7 cellular contexts compared by ENCODE assay signal in genomic region chr21:17513214-17514123, GRCh38. TPM values are rescaled to one million over a fixed set of nuclear protein-coding genes. Genes with fewer than 3 reads are reported as not detected.
DNase-seq lines count a peak whose midpoint lies in the region; ATAC-seq, FAIRE-seq and TF ChIP-seq lines count a peak whose summit lies in the region.

No MANE protein-coding gene starts in this region.

- ATAC-seq in GM18519 (IDR thresholded peaks at IDR 0.05; ENCODE audit: low FRiP score, unreplicated experiment) (peak; percentile 7), HG02973 (IDR thresholded peaks at IDR 0.05; ENCODE audit: unreplicated experiment) (peak; percentile 24), pancreas (peak; percentile 51 to 68 (median 64)), GM18873 (IDR thresholded peaks at IDR 0.05; ENCODE audit: low FRiP score, unreplicated experiment) (no peak)
- peak; percentile 49 to 53 for ATAC-seq in activated naive CD4-positive, alpha-beta T cell treated with anti-CD3 and anti-CD28 coated beads, Interleukin-2, amount 50 U/mL, for 72 hours

- H3K4me1 ChIP-seq in OCI-LY1 (ENCODE audit: insufficient read depth, low read length, severe bottlenecking) (peaks cover 11% of the 10 kb centered on the region), cardiac muscle cell (ENCODE audit: low read depth) (peaks cover 12% of the 10 kb centered on the region), pancreas (peaks cover 0 to 6% (median 0%) of the 10 kb centered on the region in 3 donors)

- intact Hi-C loops in pancreas (cut with DNase I) = no loop called here

- no peak overlapping the region for H2AFZ ChIP-seq in OCI-LY1 (ENCODE audit: low read length)

- H3K27me3 ChIP-seq in OCI-LY1 (ENCODE audit: insufficient read depth, low read length) (no peaks in the 10 kb centered on the region), cardiac muscle cell (no peaks in the 10 kb centered on the region), pancreas (no peaks in the 10 kb centered on the region)

- peak in 1 of 2 donors; percentile 30 for DNase-seq in activated naive CD4-positive, alpha-beta T cell treated with anti-CD3 and anti-CD28 coated beads, Interleukin-2, amount 50 U/mL, for 72 hours (ENCODE audit: low spot score in 2 of 2)
- DNase-seq in cardiac muscle cell (ENCODE audit: low read depth in 1 of 2, low spot score in 1 of 2) (peak; percentile 39 to 75), pancreas (peak; percentile 34 to 78 (median 58))

- H3F3A ChIP-seq in OCI-LY1 (ENCODE audit: insufficient read depth, low read length) = no peaks in the 10 kb centered on the region

- no peaks in the 10 kb centered on the region for H4K20me1 ChIP-seq in OCI-LY1 (ENCODE audit: insufficient read depth, low read length)

- no peak overlapping the region for H3K27ac ChIP-seq in OCI-LY1 (ENCODE audit: low read depth, low read length, poor library complexity, severe bottlenecking)
- H3K27ac ChIP-seq in cardiac muscle cell = peak overlapping the region; percentile 85
- peak overlapping the region; percentile 94 to 98 (median 96) for H3K27ac ChIP-seq in pancreas

- WGBS in pancreas, 2 donors = 1% methylated on average over 40 to 69 of the region's 69 CpGs

- H3K27ac Mint-ChIP-seq in activated naive CD4-positive, alpha-beta T cell treated with anti-CD3 and anti-CD28 coated beads, Interleukin-2, amount 50 U/mL, for 72 hours = no peak overlapping the region

- H3K9me3 Mint-ChIP-seq in activated naive CD4-positive, alpha-beta T cell treated with anti-CD3 and anti-CD28 coated beads, Interleukin-2, amount 50 U/mL, for 72 hours = no peaks in the 10 kb centered on the region

- no peak for FAIRE-seq in pancreas (lab: Jason Lieb, UNC)

- peak overlapping the region; percentile 98 for H3K4me2 ChIP-seq in OCI-LY1 (ENCODE audit: low read length)

- no peaks in the 10 kb centered on the region for H3K9me2 ChIP-seq in OCI-LY1 (ENCODE audit: low read depth, low read length)

- H3K9ac ChIP-seq in OCI-LY1 (ENCODE audit: low read length) = peak overlapping the region; percentile 62

- H3K36me3 Mint-ChIP-seq in activated naive CD4-positive, alpha-beta T cell treated with anti-CD3 and anti-CD28 coated beads, Interleukin-2, amount 50 U/mL, for 72 hours = no peaks in the 10 kb centered on the region

- H3K9me3 ChIP-seq in OCI-LY1 (ENCODE audit: low read length) (no peaks in the 10 kb centered on the region), cardiac muscle cell (ENCODE audit: low read depth) (no peaks in the 10 kb centered on the region), pancreas (no peaks in the 10 kb centered on the region)

- H3K79me2 ChIP-seq in OCI-LY1 (ENCODE audit: insufficient read depth, low read length) = no peaks in the 10 kb centered on the region

- peak overlapping the region; percentile 96 for H3K4me3 ChIP-seq in OCI-LY1 (ENCODE audit: low read depth, low read length, poor library complexity, severe bottlenecking)
- peak overlapping the region; percentile 95 for H3K4me3 ChIP-seq in cardiac muscle cell
- H3K4me3 ChIP-seq in pancreas = peak overlapping the region; percentile 67 to 87 (median 79)

- TF ChIP-seq CTCF in OCI-LY1 (IDR thresholded peaks at IDR 0.05; ENCODE audit: low read length) (no peak), cardiac muscle cell (IDR thresholded peaks at IDR 0.05; ENCODE audit: low read depth, low read length) (no peak), pancreas (IDR thresholded peaks at IDR 0.05) (no peak)

- no peaks in the 10 kb centered on the region for H3K36me3 ChIP-seq in OCI-LY1 (ENCODE audit: insufficient read depth, low read length)
- no peaks in the 10 kb centered on the region for H3K36me3 ChIP-seq in cardiac muscle cell
- no peaks in the 10 kb centered on the region for H3K36me3 ChIP-seq in pancreas

RNA-seq across cellular contexts. Expression of gene CXADR, which starts 0.6 kb away (rescaled TPM):
- under 1 TPM; 0.14 to 0.54 TPM for total RNA-seq in activated naive CD4-positive, alpha-beta T cell treated with anti-CD3 and anti-CD28 coated beads, Interleukin-2, amount 50 U/mL, for 72 hours
- 49.6 and 56.7 TPM in 2 replicates for total RNA-seq in cardiac muscle cell
- 57.1 and 66.0 TPM in 2 replicates for polyA plus RNA-seq in cardiac muscle cell
- 10 to 100 TPM; 11.7 to 24.8 (median 16.4) TPM for total RNA-seq in pancreas
- 1 to 10 TPM; 5.1 to 5.8 TPM for polyA plus RNA-seq in pancreas

Comparison
In these comparisons a context has a peak if more than half of its experiments do, and no peak if none do; other contexts are left out.
1. RNA of gene CXADR, which starts 0.6 kb away (total RNA-seq): 49.6 to 56.7 TPM in cardiac muscle cell and 11.7 to 24.8 TPM in pancreas; 0.14 to 0.54 TPM in activated naive CD4-positive, alpha-beta T cell treated with anti-CD3 and anti-CD28 coated beads, Interleukin-2, amount 50 U/mL, for 72 hours; every median in the first group is over 4 times any median in the second.
2. Peak in every context shown above with its lines, with median percentiles within 50 percentile points of each other: H3K4me3 ChIP-seq.